ENCODE assay signal across 17 cellular contexts in the genomic region with DNA sequence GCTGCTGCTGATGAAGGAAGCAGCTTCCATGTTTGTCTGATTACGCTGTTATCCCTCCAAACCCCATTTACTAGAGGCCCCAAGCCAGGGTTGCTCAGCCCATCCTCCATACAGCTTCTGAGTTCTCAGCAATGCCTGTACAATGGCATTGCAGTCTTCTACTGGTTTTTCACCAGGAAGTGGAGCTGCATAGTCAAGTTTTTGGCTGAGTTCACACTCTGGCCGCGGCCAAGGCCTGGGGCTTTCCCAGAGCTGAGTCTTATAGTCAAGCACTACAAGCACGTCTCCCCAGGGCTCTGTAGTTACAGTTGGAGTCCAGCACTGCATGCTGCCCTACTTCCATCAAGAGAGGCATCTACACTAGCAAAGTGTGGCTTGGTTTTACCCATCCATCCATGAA.
DNase-seq lines count a peak whose midpoint lies in the region; ATAC-seq and TF ChIP-seq lines count a peak whose summit lies in the region.
"Had no signal": no experiment of that assay in that cellular context is flagged by ENCODE, and none has a peak within 500 bp of the region (broad histone marks: within the 10 kb centered on the region; RNA-seq: fewer than 3 reads in every experiment).

No MANE protein-coding gene starts in this region.

- H3K4me3 Mint-ChIP-seq in immature natural killer cell = no peak overlapping the region
- H3K4me3 Mint-ChIP-seq: activated naive CD8-positive, alpha-beta T cell treated with anti-CD3 and anti-CD28 coated beads for 36 hours; neural progenitor cell had no signal

- peak; percentile 19 for DNase-seq in GM06990 (ENCODE audit: extremely low read depth, insufficient read length)
- no peak for DNase-seq in HPDE6-E6E7 (ENCODE audit: extremely low spot score)
- DNase-seq in NCI-H1105 (lab: John Stamatoyannopoulos, UW) = no peak
- no peak for DNase-seq in immature natural killer cell
- DNase-seq: activated naive CD8-positive, alpha-beta T cell treated with anti-CD3 and anti-CD28 coated beads for 36 hours; hippocampal formation; lower lobe of right lung; NCI-H1417; NCI-H748 treated with DMSO at 0.1 percent for 48 hours; SHP77; thyroid gland had no signal

- H3K27ac Mint-ChIP-seq in immature natural killer cell = no peak overlapping the region
- H3K27ac Mint-ChIP-seq: activated naive CD8-positive, alpha-beta T cell treated with anti-CD3 and anti-CD28 coated beads for 36 hours; neural progenitor cell had no signal

- peaks cover 0 to 10% (median under 1%) of the 10 kb centered on the region in 6 donors for H3K9me3 Mint-ChIP-seq in immature natural killer cell
- H3K9me3 Mint-ChIP-seq: activated naive CD8-positive, alpha-beta T cell treated with anti-CD3 and anti-CD28 coated beads for 36 hours; neural progenitor cell had no signal

- H3K36me3 ChIP-seq in GM06990 (ENCODE audit: control insufficient read depth, insufficient read depth, low read length) = no peaks in the 10 kb centered on the region
- H3K36me3 ChIP-seq: HAP-1, lower lobe of right lung, neural progenitor cell, thyroid gland had no signal

- peaks cover 0 to 1% (median 0%) of the 10 kb centered on the region in 3 donors for H3K27me3 Mint-ChIP-seq in immature natural killer cell (ENCODE audit: low read depth in 3 of 3)
- H3K27me3 Mint-ChIP-seq: activated naive CD8-positive, alpha-beta T cell treated with anti-CD3 and anti-CD28 coated beads for 36 hours had no signal

- no peaks in the 10 kb centered on the region for H3K27me3 ChIP-seq in GM06990 (replicated peaks; ENCODE audit: control insufficient read depth, insufficient read depth, low read length)
- H3K27me3 ChIP-seq: neural progenitor cell, thyroid gland had no signal

- no peak overlapping the region for H3K4me3 ChIP-seq in GM06990 (replicated peaks; ENCODE audit: low read depth, low read length)
- H3K4me3 ChIP-seq: HAP-1, lower lobe of right lung, neural progenitor cell, thyroid gland had no signal

- ATAC-seq in GM19043 (IDR thresholded peaks at IDR 0.05; ENCODE audit: low read depth, unreplicated experiment) = peak; percentile 78
- peak; percentile 92 for ATAC-seq in HG02610 (IDR thresholded peaks at IDR 0.05; ENCODE audit: unreplicated experiment)
- ATAC-seq in HG03442 (IDR thresholded peaks at IDR 0.05; ENCODE audit: unreplicated experiment) = peak; percentile 100
- ATAC-seq in HG03521 (IDR thresholded peaks at IDR 0.05; ENCODE audit: unreplicated experiment) = no peak
- ATAC-seq: lower lobe of right lung had no signal

- no peaks in the 10 kb centered on the region for H3K36me3 Mint-ChIP-seq in immature natural killer cell
- H3K36me3 Mint-ChIP-seq: activated naive CD8-positive, alpha-beta T cell treated with anti-CD3 and anti-CD28 coated beads for 36 hours; neural progenitor cell had no signal

- H3K4me1 Mint-ChIP-seq in immature natural killer cell = no peaks in the 10 kb centered on the region
- H3K4me1 Mint-ChIP-seq: activated naive CD8-positive, alpha-beta T cell treated with anti-CD3 and anti-CD28 coated beads for 36 hours; neural progenitor cell had no signal

- peak; percentile 10 for TF ChIP-seq CTCF in GM06990 (IDR thresholded peaks at IDR 0.05; ENCODE audit: insufficient read depth, low read length, poor library complexity, severe bottlenecking)
